ENCODE assay signal across 19 cellular contexts in genomic region chr15:76078285-76078863, GRCh38. TPM values are rescaled to one million over a fixed set of nuclear protein-coding genes. Genes with fewer than 3 reads are reported as not detected.
A peak's percentile ranks its signal among the peaks of the same experiment; 100 is the strongest.
DNase-seq lines count a peak whose midpoint lies in the region; ATAC-seq and TF ChIP-seq lines count a peak whose summit lies in the region.
"Had no signal": no experiment of that assay in that cellular context is flagged by ENCODE, and none has a peak within 500 bp of the region (broad histone marks: within the 10 kb centered on the region; RNA-seq: fewer than 3 reads in every experiment).

No MANE protein-coding gene starts in this region.

- H3K9me3 Mint-ChIP-seq in activated T-helper 2 cell treated with anti-CD3 and anti-CD28 coated beads, Interferon-gamma antibody, Interleukin-2, Interleukin-4, amounts not matched to agents 10 μg/mL and 5 μg/mL and 100 μg/mL, durations not matched to agents 14 hours and 24 hours and 36 hours: no peaks in the 10 kb centered on the region
- H3K9me3 Mint-ChIP-seq: CD8-positive, alpha-beta T cell had no signal

- peak overlapping the region; percentile 3 to 88 (median 37); a peak in 16 of 22 replicates for H3K4me2 ChIP-seq in BLaER1 treated with 17β-estradiol and CSF1 and Interleukin-3, amounts not matched to agents 10 nM and 100 nM

- intact Hi-C loops in activated T-helper 2 cell treated with anti-CD3 and anti-CD28 coated beads, Interferon-gamma antibody, Interleukin-2, Interleukin-4, amounts not matched to agents 10 μg/mL and 5 μg/mL and 100 μg/mL, durations not matched to agents 14 hours and 24 hours and 36 hours (cut with micrococcal nuclease): no loop called here

- TF ChIP-seq CTCF in neutrophil (IDR thresholded peaks at IDR 0.05): no peak

- DNase-seq in AML-193 (lab: John Stamatoyannopoulos, UW) (peak; percentile 53 to 54), T-helper 17 cell (no peak), retina (no peak)
- no peak for DNase-seq in activated T-helper 2 cell treated with anti-CD3 and anti-CD28 coated beads, Interferon-gamma antibody, Interleukin-2, Interleukin-4, amounts not matched to agents 10 μg/mL and 5 μg/mL and 100 μg/mL, durations not matched to agents 14 hours and 24 hours and 36 hours (ENCODE audit: low spot score)
- DNase-seq: BE2C; CD8-positive, alpha-beta T cell; DMS79; GM23248; NCI-H1436; NCI-H2029; NCI-H2171; NCI-H446; NCI-H69; OCI-M1; SIG-M5 had no signal

- H3K9me3 ChIP-seq in BLaER1 treated with 17β-estradiol and CSF1 and Interleukin-3, amounts not matched to agents 10 nM and 100 nM (replicated peaks in 1 of 11): no peaks in the 10 kb centered on the region
- H3K9me3 ChIP-seq in T-helper 17 cell (ENCODE audit: control insufficient read depth, low read length, poor library complexity, severe bottlenecking) (no peaks in the 10 kb centered on the region), neutrophil (no peaks in the 10 kb centered on the region)
- H3K9me3 ChIP-seq: BE2C had no signal

- no peak overlapping the region for H3K4me3 ChIP-seq in BLaER1 treated with 17β-estradiol and CSF1 and Interleukin-3, amounts not matched to agents 10 nM and 100 nM
- no peak overlapping the region for H3K4me3 ChIP-seq in neutrophil (ENCODE audit: low read depth in 1 of 2, low read length in 1 of 2)
- H3K4me3 ChIP-seq: GM23248 had no signal

- peaks cover under 1% of the 10 kb centered on the region for H3K36me3 Mint-ChIP-seq in T-helper 17 cell (ENCODE audit: low read depth)
- no peaks in the 10 kb centered on the region for H3K36me3 Mint-ChIP-seq in activated T-helper 2 cell treated with anti-CD3 and anti-CD28 coated beads, Interferon-gamma antibody, Interleukin-2, Interleukin-4, amounts not matched to agents 10 μg/mL and 5 μg/mL and 100 μg/mL, durations not matched to agents 14 hours and 24 hours and 36 hours (ENCODE audit: low read depth)
- H3K36me3 Mint-ChIP-seq: CD8-positive, alpha-beta T cell had no signal

- peaks cover 6 to 20% (median 11%) of the 10 kb centered on the region in 10 experiments; a peak in 18 of 20 replicates for H3K4me1 ChIP-seq in BLaER1 treated with 17β-estradiol and CSF1 and Interleukin-3, amounts not matched to agents 10 nM and 100 nM
- H3K4me1 ChIP-seq in neutrophil (ENCODE audit: control insufficient read depth in 1 of 2, insufficient read depth in 1 of 2, low read depth in 1 of 2, low read length in 1 of 2): peaks cover 50 to 51% of the 10 kb centered on the region in 2 experiments
- H3K4me1 ChIP-seq: BE2C had no signal

- H3K4me3 Mint-ChIP-seq in T-helper 17 cell: no peak overlapping the region
- H3K4me3 Mint-ChIP-seq in activated T-helper 2 cell treated with anti-CD3 and anti-CD28 coated beads, Interferon-gamma antibody, Interleukin-2, Interleukin-4, amounts not matched to agents 10 μg/mL and 5 μg/mL and 100 μg/mL, durations not matched to agents 14 hours and 24 hours and 36 hours (ENCODE audit: low read depth): no peak overlapping the region
- H3K4me3 Mint-ChIP-seq: CD8-positive, alpha-beta T cell had no signal

- 0 out of 22 replicates have a peak overlapping the region, but pooled peaks of 1 of the 11 experiments have one; percentile 16 for H3K27ac ChIP-seq in BLaER1 treated with 17β-estradiol and CSF1 and Interleukin-3, amounts not matched to agents 10 nM and 100 nM
- peak overlapping the region; percentile 46 for H3K27ac ChIP-seq in neutrophil
- H3K27ac ChIP-seq: GM23248 had no signal

- no peaks in the 10 kb centered on the region for H3K27me3 ChIP-seq in BLaER1 treated with 17β-estradiol and CSF1 and Interleukin-3, amounts not matched to agents 10 nM and 100 nM
- no peaks in the 10 kb centered on the region for H3K27me3 ChIP-seq in neutrophil

- ATAC-seq in T-helper 17 cell (no peak), HG03565 (IDR thresholded peaks at IDR 0.05; ENCODE audit: unreplicated experiment) (no peak)
- ATAC-seq: CD8-positive, alpha-beta T cell had no signal

- no peaks in the 10 kb centered on the region for H3K4me1 Mint-ChIP-seq in T-helper 17 cell
- no peaks in the 10 kb centered on the region for H3K4me1 Mint-ChIP-seq in activated T-helper 2 cell treated with anti-CD3 and anti-CD28 coated beads, Interferon-gamma antibody, Interleukin-2, Interleukin-4, amounts not matched to agents 10 μg/mL and 5 μg/mL and 100 μg/mL, durations not matched to agents 14 hours and 24 hours and 36 hours (ENCODE audit: low read depth)

- H3K36me3 ChIP-seq in BLaER1 treated with 17β-estradiol and CSF1 and Interleukin-3, amounts not matched to agents 10 nM and 100 nM: no peaks in the 10 kb centered on the region
- no peaks in the 10 kb centered on the region for H3K36me3 ChIP-seq in neutrophil
- H3K36me3 ChIP-seq: BE2C had no signal

- H3K27me3 Mint-ChIP-seq in T-helper 17 cell: peaks cover 24% of the 10 kb centered on the region
- H3K27me3 Mint-ChIP-seq in activated T-helper 2 cell treated with anti-CD3 and anti-CD28 coated beads, Interferon-gamma antibody, Interleukin-2, Interleukin-4, amounts not matched to agents 10 μg/mL and 5 μg/mL and 100 μg/mL, durations not matched to agents 14 hours and 24 hours and 36 hours (ENCODE audit: low read depth): peaks cover 2% of the 10 kb centered on the region

- H4K20me1 ChIP-seq in BLaER1 treated with 17β-estradiol and CSF1 and Interleukin-3, amounts not matched to agents 10 nM and 100 nM: no peaks in the 10 kb centered on the region

- no peak overlapping the region for H3K9ac ChIP-seq in BLaER1 treated with 17β-estradiol and CSF1 and Interleukin-3, amounts not matched to agents 10 nM and 100 nM
- H3K9ac ChIP-seq: GM23248 had no signal

- peak overlapping the region; percentile 8 for H3K27ac Mint-ChIP-seq in T-helper 17 cell
- H3K27ac Mint-ChIP-seq in activated T-helper 2 cell treated with anti-CD3 and anti-CD28 coated beads, Interferon-gamma antibody, Interleukin-2, Interleukin-4, amounts not matched to agents 10 μg/mL and 5 μg/mL and 100 μg/mL, durations not matched to agents 14 hours and 24 hours and 36 hours: no peak overlapping the region
- H3K27ac Mint-ChIP-seq: CD8-positive, alpha-beta T cell had no signal

RNA-seq across cellular contexts. Expression of gene TMEM266, which starts 18.6 kb away (rescaled TPM):
- not detected for total RNA-seq in T-helper 17 cell
- not detected in 2 replicates for total RNA-seq in activated T-helper 2 cell treated with anti-CD3 and anti-CD28 coated beads, Interferon-gamma antibody, Interleukin-2, Interleukin-4, amounts not matched to agents 10 μg/mL and 5 μg/mL and 100 μg/mL, durations not matched to agents 14 hours and 24 hours and 36 hours
- total RNA-seq: CD8-positive, alpha-beta T cell; GM23248; RPMI7951 had no signal

Comparison
In these comparisons a context has a peak if more than half of its experiments do, and no peak if none do; other contexts are left out.
1. DNase-seq: peak in AML-193 (2 of 2); none in T-helper 17 cell (0 of 3), activated T-helper 2 cell treated with anti-CD3 and anti-CD28 coated beads, Interferon-gamma antibody, Interleukin-2, Interleukin-4, amounts not matched to agents 10 μg/mL and 5 μg/mL and 100 μg/mL, durations not matched to agents 14 hours and 24 hours and 36 hours (single experiment) and retina (single experiment).